In genomic region chr7:106057962-106058901, GRCh38 we compare ENCODE assay signal across 9 cellular contexts. TPM values are rescaled to one million over a fixed set of nuclear protein-coding genes. Genes with fewer than 3 reads are reported as not detected.
DNase-seq lines count a peak whose midpoint lies in the region; ATAC-seq, FAIRE-seq and TF ChIP-seq lines count a peak whose summit lies in the region.
"Had no signal": no experiment of that assay in that cellular context is flagged by ENCODE, and none has a peak within 500 bp of the region (broad histone marks: within the 10 kb centered on the region; RNA-seq: fewer than 3 reads in every experiment).

No MANE protein-coding gene starts in this region.

- H3K27me3 ChIP-seq in left lung = no peaks in the 10 kb centered on the region

- H3K27me3 Mint-ChIP-seq in T-helper 2 cell treated with Interferon-gamma antibody and Interleukin-4, amounts not matched to agents 5 μg/mL and 100 μg/mL, for 36 hours (ENCODE audit: low read depth) = peaks cover 8% of the 10 kb centered on the region

- peak; percentile 59 for ATAC-seq in GM19372 (IDR thresholded peaks at IDR 0.05; ENCODE audit: low read depth, unreplicated experiment)
- ATAC-seq in HG03342 (IDR thresholded peaks at IDR 0.05; ENCODE audit: unreplicated experiment) = peak; percentile 59
- ATAC-seq in left lung = peak; percentile 81

- no peaks in the 10 kb centered on the region for H3K9me3 ChIP-seq in left lung

- H3K4me1 ChIP-seq in left lung = peaks cover 0 to 4% of the 10 kb centered on the region in 2 donors

- H3K27ac Mint-ChIP-seq in T-helper 2 cell treated with Interferon-gamma antibody and Interleukin-4, amounts not matched to agents 5 μg/mL and 100 μg/mL, for 36 hours = peak overlapping the region; percentile 17

- no peak for TF ChIP-seq CTCF in left lung (IDR thresholded peaks at IDR 0.05)

- no peak overlapping the region for H3K4me3 Mint-ChIP-seq in T-helper 2 cell treated with Interferon-gamma antibody and Interleukin-4, amounts not matched to agents 5 μg/mL and 100 μg/mL, for 36 hours

- H3K36me3 ChIP-seq in left lung = no peaks in the 10 kb centered on the region

- H3K36me3 Mint-ChIP-seq in T-helper 2 cell treated with Interferon-gamma antibody and Interleukin-4, amounts not matched to agents 5 μg/mL and 100 μg/mL, for 36 hours (ENCODE audit: low read depth) = no peaks in the 10 kb centered on the region

- DNase-seq in DMS 273 (lab: John Stamatoyannopoulos, UW; ENCODE audit: unreplicated experiment) = peak; percentile 99
- DNase-seq in T-helper 2 cell treated with Interferon-gamma antibody and Interleukin-4, amounts not matched to agents 5 μg/mL and 100 μg/mL, for 36 hours (ENCODE audit: low spot score) = no peak
- DNase-seq in left lung = peak in 1 of 2 donors; percentile 62
- DNase-seq in stimulated activated CD4-positive, alpha-beta T cell treated with anti-CD3 and anti-CD28 coated beads, Interleukin-4, amount 100 ng/mL, for 1 hour = no peak
- DNase-seq in MV-4-11 (lab: John Stamatoyannopoulos, UW) = no peak
- DNase-seq in HTR-8/SVneo (ENCODE audit: insufficient read length, low spot score) = no peak

- H3K9me3 Mint-ChIP-seq in T-helper 2 cell treated with Interferon-gamma antibody and Interleukin-4, amounts not matched to agents 5 μg/mL and 100 μg/mL, for 36 hours = no peaks in the 10 kb centered on the region

- no peak overlapping the region for H3K4me3 ChIP-seq in left lung

- H3K27ac ChIP-seq in left lung = no peak overlapping the region
- H3K27ac ChIP-seq: HL-60 had no signal

- intact Hi-C loops in left lung (cut with DNase I) = loop anchor here (5.0 to 10.0 kb wide), 2 partner anchors 94 to 97 kb away; no protein-coding TSS in a partner anchor

- no peak for FAIRE-seq in HTR-8/SVneo (lab: Jason Lieb, UNC)

- peaks cover 38% of the 10 kb centered on the region for H3K4me1 Mint-ChIP-seq in T-helper 2 cell treated with Interferon-gamma antibody and Interleukin-4, amounts not matched to agents 5 μg/mL and 100 μg/mL, for 36 hours (ENCODE audit: low read depth)

RNA-seq across cellular contexts. Expression of gene SYPL1, which starts 53.9 kb away (rescaled TPM):
- 10 to 100 TPM; 81.9 to 93.1 TPM for total RNA-seq in left lung
